In the genomic region with DNA sequence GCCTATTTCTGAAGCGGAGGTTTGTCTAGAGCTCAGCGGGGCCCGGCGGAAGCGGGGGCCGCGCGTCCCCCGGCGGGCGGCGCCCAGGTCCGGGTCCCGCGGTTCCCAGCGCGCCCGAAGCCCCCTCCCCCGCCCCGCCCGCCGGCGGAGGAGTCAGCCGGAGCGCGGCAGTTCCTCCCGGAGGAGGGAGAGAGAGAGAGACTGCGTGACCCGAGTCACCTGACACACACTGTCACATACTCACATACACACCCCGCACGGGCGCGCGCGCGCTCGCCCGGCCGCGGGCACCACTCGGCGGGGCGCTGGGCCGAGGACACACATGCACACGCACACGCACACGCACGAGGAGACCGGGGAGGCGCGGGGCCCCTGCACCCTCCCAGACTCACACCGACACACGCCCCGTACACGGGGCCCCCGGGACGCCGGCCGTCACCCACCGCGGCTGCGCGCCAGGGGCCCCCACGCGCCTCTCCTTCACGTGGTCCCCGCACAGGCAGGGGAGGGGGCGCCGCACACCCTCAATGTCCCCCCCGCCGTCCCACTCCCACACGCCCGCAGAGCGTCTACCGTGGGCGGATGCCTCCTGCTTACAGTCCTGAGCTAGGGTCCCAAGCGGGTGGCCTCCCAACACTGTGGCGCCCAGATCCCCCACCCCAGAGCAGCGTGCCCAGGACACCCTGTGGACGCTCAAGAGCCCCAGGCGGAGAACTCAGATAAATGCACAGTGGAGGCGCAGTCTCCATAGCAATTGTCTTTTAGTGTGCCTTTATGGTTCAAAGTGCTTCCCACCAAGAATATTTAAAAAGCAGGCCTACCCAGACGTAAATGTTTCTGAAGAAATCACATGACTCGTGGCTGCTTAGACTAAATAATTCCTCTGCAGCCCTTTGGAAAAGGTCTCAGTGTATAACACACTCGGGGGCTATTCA, we compare ENCODE assay signal across 2 cellular contexts.
A peak's percentile ranks its signal among the peaks of the same experiment; 100 is the strongest.
TF ChIP-seq lines count a peak whose summit lies in the region.

Gene RRAGD (minus strand): TSS at position 203 of the 935 bp plus-strand sequence. CDS start 280 bp downstream, outside the sequence.

TF ChIP-seq in HEK293, 187 proteins besides CTCF, POLR2A, EP300 and RAD21 (continued from another document and continues in another):
- TF ChIP-seq ZNF398 (tag by site-specific recombination; IDR thresholded peaks at IDR 0.05) (peak; percentile 79), ZNF768 (tag by site-specific recombination; IDR thresholded peaks at IDR 0.05) (no peak), BCL6B (tag by site-specific recombination; IDR thresholded peaks at IDR 0.05) (no peak), KLF1 (tag by site-specific recombination; IDR thresholded peaks at IDR 0.05) (0 out of 2 replicates have a peak, but pooled peaks have one; percentile 29), ZBTB26 (tag by site-specific recombination; optimal IDR thresholded peaks at IDR 0.05) (peak; percentile 82), YY1 (tag by site-specific recombination; IDR thresholded peaks at IDR 0.05) (no peak; the same call in 1 of the 2 replicates), SP3 (tag by site-specific recombination; IDR thresholded peaks at IDR 0.05) (no peak; the same call in 1 of the 2 replicates), ZNF621 (tag by site-specific recombination; IDR thresholded peaks at IDR 0.05) (no peak), ZNF843 (tag by site-specific recombination; IDR thresholded peaks at IDR 0.05) (0 out of 2 replicates have a peak, but pooled peaks have one; percentile 17), ZBTB21 (tag by site-specific recombination; IDR thresholded peaks at IDR 0.05) (no peak), ZNF623 (tag by site-specific recombination; IDR thresholded peaks at IDR 0.05) (0 out of 2 replicates have a peak, but pooled peaks have one; percentile 7), ZNF133 (tag by site-specific recombination; IDR thresholded peaks at IDR 0.05) (0 out of 2 replicates have a peak, but pooled peaks have one; percentile 17), ZNF391 (tag by site-specific recombination; IDR thresholded peaks at IDR 0.05; ENCODE audit: borderline replicate concordance, low read depth) (no peak), KLF9 (tag by site-specific recombination; IDR thresholded peaks at IDR 0.05; ENCODE audit: low read depth) (peak; percentile 63), ZNF184 (tag by site-specific recombination; IDR thresholded peaks at IDR 0.05) (no peak), ZNF600 (tag by site-specific recombination; IDR thresholded peaks at IDR 0.05) (no peak), ZNF473 (tag by site-specific recombination; IDR thresholded peaks at IDR 0.05) (no peak)
- TF ChIP-seq, protein P1, sequence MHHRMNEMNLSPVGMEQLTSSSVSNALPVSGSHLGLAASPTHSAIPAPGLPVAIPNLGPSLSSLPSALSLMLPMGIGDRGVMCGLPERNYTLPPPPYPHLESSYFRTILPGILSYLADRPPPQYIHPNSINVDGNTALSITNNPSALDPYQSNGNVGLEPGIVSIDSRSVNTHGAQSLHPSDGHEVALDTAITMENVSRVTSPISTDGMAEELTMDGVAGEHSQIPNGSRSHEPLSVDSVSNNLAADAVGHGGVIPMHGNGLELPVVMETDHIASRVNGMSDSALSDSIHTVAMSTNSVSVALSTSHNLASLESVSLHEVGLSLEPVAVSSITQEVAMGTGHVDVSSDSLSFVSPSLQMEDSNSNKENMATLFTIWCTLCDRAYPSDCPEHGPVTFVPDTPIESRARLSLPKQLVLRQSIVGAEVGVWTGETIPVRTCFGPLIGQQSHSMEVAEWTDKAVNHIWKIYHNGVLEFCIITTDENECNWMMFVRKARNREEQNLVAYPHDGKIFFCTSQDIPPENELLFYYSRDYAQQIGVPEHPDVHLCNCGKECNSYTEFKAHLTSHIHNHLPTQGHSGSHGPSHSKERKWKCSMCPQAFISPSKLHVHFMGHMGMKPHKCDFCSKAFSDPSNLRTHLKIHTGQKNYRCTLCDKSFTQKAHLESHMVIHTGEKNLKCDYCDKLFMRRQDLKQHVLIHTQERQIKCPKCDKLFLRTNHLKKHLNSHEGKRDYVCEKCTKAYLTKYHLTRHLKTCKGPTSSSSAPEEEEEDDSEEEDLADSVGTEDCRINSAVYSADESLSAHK (tag by site-specific recombination; IDR thresholded peaks at IDR 0.05): no peak
- TF ChIP-seq, protein P2, sequence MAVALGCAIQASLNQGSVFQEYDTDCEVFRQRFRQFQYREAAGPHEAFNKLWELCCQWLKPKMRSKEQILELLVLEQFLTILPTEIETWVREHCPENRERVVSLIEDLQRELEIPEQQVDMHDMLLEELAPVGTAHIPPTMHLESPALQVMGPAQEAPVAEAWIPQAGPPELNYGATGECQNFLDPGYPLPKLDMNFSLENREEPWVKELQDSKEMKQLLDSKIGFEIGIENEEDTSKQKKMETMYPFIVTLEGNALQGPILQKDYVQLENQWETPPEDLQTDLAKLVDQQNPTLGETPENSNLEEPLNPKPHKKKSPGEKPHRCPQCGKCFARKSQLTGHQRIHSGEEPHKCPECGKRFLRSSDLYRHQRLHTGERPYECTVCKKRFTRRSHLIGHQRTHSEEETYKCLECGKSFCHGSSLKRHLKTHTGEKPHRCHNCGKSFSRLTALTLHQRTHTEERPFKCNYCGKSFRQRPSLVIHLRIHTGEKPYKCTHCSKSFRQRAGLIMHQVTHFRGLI (tag by site-specific recombination; IDR thresholded peaks at IDR 0.05): peak; percentile 58

TF ChIP-seq in K562, 482 proteins besides CTCF, POLR2A, EP300 and RAD21 (continued from another document):
- TF ChIP-seq ZNF592 (IDR thresholded peaks at IDR 0.05) (no peak), ID3 (CRISPR knock-in tag; IDR thresholded peaks at IDR 0.05) (no peak), ID3 (tag; IDR thresholded peaks at IDR 0.05) (peak; percentile 29; the same call in 1 of the 2 replicates), ZNF77 (CRISPR knock-in tag; IDR thresholded peaks at IDR 0.05) (no peak), FOXP1 (CRISPR knock-in tag; IDR thresholded peaks at IDR 0.05) (no peak), CXXC5 (CRISPR knock-in tag; IDR thresholded peaks at IDR 0.05) (peak; percentile 54), ZC3H4 (CRISPR knock-in tag; IDR thresholded peaks at IDR 0.05; ENCODE audit: borderline replicate concordance) (no peak), ETV5 (CRISPR knock-in tag; IDR thresholded peaks at IDR 0.05; ENCODE audit: low read depth) (no peak), SOX6 (IDR thresholded peaks at IDR 0.05) (no peak), KLF16 (IDR thresholded peaks at IDR 0.05) (no peak), RBM15 (IDR thresholded peaks at IDR 0.05; ENCODE audit: insufficient read depth, low read length) (no peak), SREBF1 (IDR thresholded peaks at IDR 0.05; ENCODE audit: borderline replicate concordance, low read depth, low read length) (no peak), PML (IDR thresholded peaks at IDR 0.05; ENCODE audit: low read length) (no peak), ZBTB9 (CRISPR knock-in tag; IDR thresholded peaks at IDR 0.05) (0 out of 2 replicates have a peak, but pooled peaks have one; percentile 27), ZBTB8A (IDR thresholded peaks at IDR 0.05; ENCODE audit: partially characterized antibody) (no peak), PCBP1 (IDR thresholded peaks at IDR 0.05; ENCODE audit: low read depth, low read length, poor library complexity, severe bottlenecking) (no peak), SP2 (IDR thresholded peaks at IDR 0.05; ENCODE audit: extremely low read depth, low read depth, low read length, poor library complexity, severe bottlenecking) (no peak), ZNF263 (CRISPR knock-in tag; IDR thresholded peaks at IDR 0.05; ENCODE audit: borderline replicate concordance) (peak; percentile 55), MAZ (CRISPR knock-in tag; conservative IDR thresholded peaks at IDR 0.05 in 1 of 2, IDR thresholded peaks at IDR 0.05 in 1 of 2) (0 out of 4 replicates have a peak, but pooled peaks of 1 of the 2 experiments have one; percentile 44)
- TF ChIP-seq, protein P2 (CRISPR knock-in tag; IDR thresholded peaks at IDR 0.05): peak; percentile 51; the same call in 1 of the 2 replicates
